In the genomic region with DNA sequence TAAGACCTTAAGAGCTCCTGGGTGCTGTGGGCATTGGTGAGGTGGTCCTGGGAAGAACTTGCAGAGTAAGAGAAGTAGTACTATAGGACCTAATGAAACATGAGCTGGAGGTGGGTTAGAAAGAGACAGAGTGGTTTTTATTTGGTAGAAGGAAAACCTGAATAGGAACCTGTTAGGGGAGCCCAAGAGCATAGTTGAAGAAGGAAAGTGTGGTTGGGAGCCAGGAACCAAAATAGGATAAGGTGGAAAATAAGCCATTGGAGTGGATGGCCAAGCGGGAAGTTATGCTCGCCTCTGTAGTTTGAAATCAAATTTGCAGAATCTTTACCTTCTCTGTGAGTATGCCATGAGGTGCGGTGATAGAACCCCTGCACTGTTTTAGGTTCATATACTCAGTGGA, we compare ENCODE assay signal across 20 cellular contexts. TPM values are rescaled to one million over a fixed set of nuclear protein-coding genes. Genes with fewer than 3 reads are reported as not detected.
DNase-seq lines count a peak whose midpoint lies in the region; ATAC-seq and TF ChIP-seq lines count a peak whose summit lies in the region.
"Had no signal": no experiment of that assay in that cellular context is flagged by ENCODE, and none has a peak within 500 bp of the region (broad histone marks: within the 10 kb centered on the region; RNA-seq: fewer than 3 reads in every experiment).

No MANE protein-coding gene starts in this region.

- POLR2A ChIA-PET in WTC11 (lab: Charles Lee): no interaction called here

- 83% methylated on average over 3 of the region's 3 CpGs for WGBS in right cardiac atrium

- intact Hi-C loops in left ventricle myocardium inferior (cut with micrococcal nuclease): no loop called here
- intact Hi-C loops in right cardiac atrium (cut with DNase I): no loop called here
- intact Hi-C loops in natural killer cell (cut with micrococcal nuclease): no loop called here
- intact Hi-C loops in tibial artery (cut with DNase I; ENCODE audit: low total_unique reads): no loop called here
- intact Hi-C loops in vagina (cut with DNase I): no loop called here

- H3K4me1 ChIP-seq in left ventricle myocardium inferior (peaks cover 17% of the 10 kb centered on the region), right cardiac atrium (ENCODE audit: control insufficient read depth, insufficient read depth, low read length) (peaks cover 5% of the 10 kb centered on the region), tibial artery (peaks cover 0 to 68% (median 39%) of the 10 kb centered on the region in 4 donors), vagina (peaks cover 50% of the 10 kb centered on the region)

- H3K4me1 Mint-ChIP-seq in WTC11: peaks cover 61% of the 10 kb centered on the region
- peaks cover 34 to 39% of the 10 kb centered on the region in 2 donors for H3K4me1 Mint-ChIP-seq in natural killer cell

- CTCF ChIA-PET in WTC11 (lab: Charles Lee): no interaction called here

- peak overlapping the region; percentile 11 for H3K27ac ChIP-seq in left ventricle myocardium inferior (replicated peaks)
- H3K27ac ChIP-seq in right cardiac atrium (ENCODE audit: low read length): no peak overlapping the region
- peak overlapping the region; percentile 68 to 70 for H3K27ac ChIP-seq in tibial artery
- H3K27ac ChIP-seq in vagina: no peak overlapping the region

- H3K4me3 Mint-ChIP-seq in WTC11 (no peak overlapping the region), natural killer cell (no peak overlapping the region)
- H3K4me3 Mint-ChIP-seq: CD4-positive, alpha-beta T cell had no signal

- no peak for ATAC-seq in right cardiac atrium
- ATAC-seq in WTC11: no peak
- ATAC-seq in natural killer cell: no peak
- no peak for ATAC-seq in activated CD4-positive, CD25-positive, alpha-beta regulatory T cell treated with anti-CD3 and anti-CD28 coated beads, Interleukin-2, amount 50 U/mL, for 24 hours
- ATAC-seq: HepG2 had no signal

- TF ChIP-seq CTCF in left ventricle myocardium inferior (IDR thresholded peaks at IDR 0.05; ENCODE audit: borderline replicate concordance) (no peak), WTC11 (IDR thresholded peaks at IDR 0.05) (no peak), natural killer cell (IDR thresholded peaks at IDR 0.05) (no peak), tibial artery (IDR thresholded peaks at IDR 0.05) (no peak), vagina (IDR thresholded peaks at IDR 0.05) (no peak)

- H3K27me3 ChIP-seq in left ventricle myocardium inferior (ENCODE audit: low read depth) (no peaks in the 10 kb centered on the region), right cardiac atrium (ENCODE audit: control insufficient read depth, insufficient read depth) (no peaks in the 10 kb centered on the region), tibial artery (no peaks in the 10 kb centered on the region), vagina (no peaks in the 10 kb centered on the region)

- H3K9me3 ChIP-seq in left ventricle myocardium inferior (replicated peaks) (no peaks in the 10 kb centered on the region), right cardiac atrium (ENCODE audit: control insufficient read depth, low read length) (no peaks in the 10 kb centered on the region), tibial artery (no peaks in the 10 kb centered on the region), vagina (no peaks in the 10 kb centered on the region)

- DNase-seq in left ventricle myocardium inferior: no peak
- DNase-seq in right cardiac atrium: no peak
- no peak for DNase-seq in WTC11 (ENCODE audit: low spot score)
- DNase-seq in natural killer cell: no peak
- DNase-seq in tibial artery: no peak
- DNase-seq in SIG-M5 (lab: John Stamatoyannopoulos, UW): no peak
- DNase-seq in vagina (ENCODE audit: extremely low spot score in 2 of 2): no peak
- DNase-seq: CD4-positive, alpha-beta T cell; EL; GOT3; KBM-7; NCI-H1105 treated with DMSO at 0.1 percent for 48 hours; NCI-H1694; NCI-H2081 treated with DMSO at 0.1 percent for 48 hours; NCI-H446 treated with DMSO at 0.1 percent for 48 hours; NCI-H69; SHP77 treated with DMSO at 0.1 percent for 48 hours had no signal

- H3K27ac Mint-ChIP-seq in WTC11: peak overlapping the region; percentile 8
- peak overlapping the region; percentile 32 to 41 for H3K27ac Mint-ChIP-seq in natural killer cell
- H3K27ac Mint-ChIP-seq: CD4-positive, alpha-beta T cell had no signal

- H3K36me3 Mint-ChIP-seq in WTC11: 0 out of 2 replicates have a peak, but pooled peaks cover 2% of the 10 kb centered on the region
- no peaks in the 10 kb centered on the region for H3K36me3 Mint-ChIP-seq in natural killer cell

- no peak overlapping the region for H3K4me3 ChIP-seq in left ventricle myocardium inferior
- no peak overlapping the region for H3K4me3 ChIP-seq in right cardiac atrium (ENCODE audit: low read length)
- no peak overlapping the region for H3K4me3 ChIP-seq in tibial artery
- no peak overlapping the region for H3K4me3 ChIP-seq in vagina
- H3K4me3 ChIP-seq: GM12878 had no signal

- H3K36me3 ChIP-seq in left ventricle myocardium inferior (no peaks in the 10 kb centered on the region), tibial artery (no peaks in the 10 kb centered on the region), vagina (no peaks in the 10 kb centered on the region)

- H3K9me3 Mint-ChIP-seq in WTC11 (peaks cover 8% of the 10 kb centered on the region), natural killer cell (no peaks in the 10 kb centered on the region)
- H3K9me3 Mint-ChIP-seq: CD4-positive, alpha-beta T cell had no signal

- TF ChIP-seq POLR2A in vagina (IDR thresholded peaks at IDR 0.05): no peak

- H3K27me3 Mint-ChIP-seq in WTC11 (ENCODE audit: low read depth): no peaks in the 10 kb centered on the region
- H3K27me3 Mint-ChIP-seq in natural killer cell (ENCODE audit: low read depth in 2 of 2): no peaks in the 10 kb centered on the region
- H3K27me3 Mint-ChIP-seq: CD4-positive, alpha-beta T cell had no signal

TF ChIP-seq in WTC11, 78 proteins besides CTCF, POLR2A, EP300 and RAD21:
- TF ChIP-seq RELA (CRISPR knock-in tag; IDR thresholded peaks at IDR 0.05; ENCODE audit: borderline replicate concordance) (no peak), PRDM15 (CRISPR knock-in tag; IDR thresholded peaks at IDR 0.05) (peak; percentile 71), ZNF671 (CRISPR knock-in tag; IDR thresholded peaks at IDR 0.05) (no peak)
- TF ChIP-seq, protein P1, sequence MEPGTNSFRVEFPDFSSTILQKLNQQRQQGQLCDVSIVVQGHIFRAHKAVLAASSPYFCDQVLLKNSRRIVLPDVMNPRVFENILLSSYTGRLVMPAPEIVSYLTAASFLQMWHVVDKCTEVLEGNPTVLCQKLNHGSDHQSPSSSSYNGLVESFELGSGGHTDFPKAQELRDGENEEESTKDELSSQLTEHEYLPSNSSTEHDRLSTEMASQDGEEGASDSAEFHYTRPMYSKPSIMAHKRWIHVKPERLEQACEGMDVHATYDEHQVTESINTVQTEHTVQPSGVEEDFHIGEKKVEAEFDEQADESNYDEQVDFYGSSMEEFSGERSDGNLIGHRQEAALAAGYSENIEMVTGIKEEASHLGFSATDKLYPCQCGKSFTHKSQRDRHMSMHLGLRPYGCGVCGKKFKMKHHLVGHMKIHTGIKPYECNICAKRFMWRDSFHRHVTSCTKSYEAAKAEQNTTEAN (CRISPR knock-in tag; IDR thresholded peaks at IDR 0.05): no peak

RNA-seq across cellular contexts. Expression of gene GAB1, which starts 26.7 kb away (rescaled TPM):
- total RNA-seq in left ventricle myocardium inferior: 87.1 TPM
- total RNA-seq in right cardiac atrium: 10 to 100 TPM; 46.8 to 73.4 (median 59.0) TPM
- polyA plus RNA-seq in right cardiac atrium: 11.0 TPM
- total RNA-seq in WTC11 (2021): 17.4 to 19.7 TPM (median 18.7 TPM) in 3 replicates
- 10 to 100 TPM; 11.5 to 25.4 (median 11.9) TPM for total RNA-seq in natural killer cell
- total RNA-seq in vagina: 29.0 TPM

Comparison
In these comparisons a context has a peak if more than half of its experiments do, and no peak if none do; other contexts are left out.
1. H3K27ac ChIP-seq: peak in left ventricle myocardium inferior (single experiment) and tibial artery (2 of 2); none in right cardiac atrium (single experiment) and vagina (single experiment).